ENCODE assay signal across 8 cellular contexts in genomic region chr11:86245369-86246292, GRCh38.
DNase-seq lines count a peak whose midpoint lies in the region; ATAC-seq and TF ChIP-seq lines count a peak whose summit lies in the region.

No MANE protein-coding gene starts in this region.

- DNase-seq in HFF-Myc (ENCODE audit: extremely low read depth, low read depth) (no peak), NOMO-1 (lab: John Stamatoyannopoulos, UW; ENCODE audit: unreplicated experiment in 2 of 2) (peak; percentile 73 to 75), adipocyte (ENCODE audit: low read depth) (peak; percentile 60)
- peak; percentile 15 for DNase-seq in stimulated activated CD4-positive, alpha-beta T cell treated with anti-CD3 and anti-CD28 coated beads, Interleukin-4, amount 100 ng/mL, for 1 hour

- peak overlapping the region; percentile 82 for H3K4me2 ChIP-seq in DOHH2 (ENCODE audit: low read length)

- H3K9me3 ChIP-seq in DOHH2 (ENCODE audit: control insufficient read depth, insufficient read depth, low read length), result no peaks in the 10 kb centered on the region
- no peaks in the 10 kb centered on the region for H3K9me3 ChIP-seq in adipocyte (ENCODE audit: control insufficient read depth, low read length)
- H3K9me3 ChIP-seq in iPS-20b (ENCODE audit: insufficient read depth, low read depth, low read length), result no peaks in the 10 kb centered on the region

- H3K36me3 ChIP-seq in DOHH2 (ENCODE audit: control insufficient read depth, low read length) (peaks cover 32% of the 10 kb centered on the region), adipocyte (ENCODE audit: control insufficient read depth, insufficient read depth, low read length, severe bottlenecking) (no peaks in the 10 kb centered on the region), iPS-20b (ENCODE audit: insufficient read depth, low read depth, low read length) (peaks cover 4% of the 10 kb centered on the region; the same call in 1 of the 2 replicates)

- peaks cover 56% of the 10 kb centered on the region for H3K79me2 ChIP-seq in DOHH2 (ENCODE audit: control insufficient read depth, low read length)

- TF ChIP-seq CTCF in DOHH2 (IDR thresholded peaks at IDR 0.05; ENCODE audit: low read depth, low read length, poor library complexity, severe bottlenecking), result no peak
- no peak for TF ChIP-seq CTCF in HFF-Myc (IDR thresholded peaks at IDR 0.05; ENCODE audit: low read depth, low read length, missing control alignments)

- peaks cover 19% of the 10 kb centered on the region; the same call in 1 of the 2 replicates for H4K20me1 ChIP-seq in DOHH2 (ENCODE audit: control insufficient read depth, insufficient read depth, low read depth, low read length)

- H3F3A ChIP-seq in DOHH2 (ENCODE audit: control insufficient read depth, insufficient read depth), result no peaks in the 10 kb centered on the region

- ATAC-seq in GM18519 (IDR thresholded peaks at IDR 0.05; ENCODE audit: low FRiP score, unreplicated experiment), result no peak
- no peak for ATAC-seq in GM21381 (IDR thresholded peaks at IDR 0.05; ENCODE audit: unreplicated experiment)

- H3K27me3 ChIP-seq in DOHH2 (ENCODE audit: control insufficient read depth, low read length) (no peaks in the 10 kb centered on the region), adipocyte (replicated peaks; ENCODE audit: control insufficient read depth, insufficient read depth, low read length) (no peaks in the 10 kb centered on the region), iPS-20b (ENCODE audit: insufficient read depth, low read length) (no peaks in the 10 kb centered on the region)

- H3K9me2 ChIP-seq in DOHH2 (replicated peaks; ENCODE audit: control insufficient read depth, low read length), result no peaks in the 10 kb centered on the region

- H3K27ac ChIP-seq in DOHH2 (ENCODE audit: low read depth, low read length), result peak overlapping the region; percentile 48
- H3K27ac ChIP-seq in iPS-20b (ENCODE audit: low read length), result peak overlapping the region; percentile 4

- H3K4me3 ChIP-seq in DOHH2 (ENCODE audit: low read length), result peak overlapping the region; percentile 83
- peak overlapping the region; percentile 89 for H3K4me3 ChIP-seq in HFF-Myc (replicated peaks; ENCODE audit: low read depth, low read length)
- H3K4me3 ChIP-seq in adipocyte (ENCODE audit: low read length), result peak overlapping the region; percentile 97
- H3K4me3 ChIP-seq in iPS-20b (ENCODE audit: low read length), result peak overlapping the region; percentile 87

- peak overlapping the region; percentile 99 for H3K9ac ChIP-seq in adipocyte (ENCODE audit: low read length)
- H3K9ac ChIP-seq in iPS-20b (ENCODE audit: low read depth, low read length), result peak overlapping the region; percentile 91

- H3K4me1 ChIP-seq in DOHH2 (ENCODE audit: control insufficient read depth, low read length) (peaks cover 62% of the 10 kb centered on the region), adipocyte (ENCODE audit: control insufficient read depth, insufficient read depth, low read length) (peaks cover 32% of the 10 kb centered on the region), iPS-20b (ENCODE audit: insufficient read depth, low read length) (peaks cover 23% of the 10 kb centered on the region)
